ENCODE assay signal across 14 cellular contexts in the genomic region with DNA sequence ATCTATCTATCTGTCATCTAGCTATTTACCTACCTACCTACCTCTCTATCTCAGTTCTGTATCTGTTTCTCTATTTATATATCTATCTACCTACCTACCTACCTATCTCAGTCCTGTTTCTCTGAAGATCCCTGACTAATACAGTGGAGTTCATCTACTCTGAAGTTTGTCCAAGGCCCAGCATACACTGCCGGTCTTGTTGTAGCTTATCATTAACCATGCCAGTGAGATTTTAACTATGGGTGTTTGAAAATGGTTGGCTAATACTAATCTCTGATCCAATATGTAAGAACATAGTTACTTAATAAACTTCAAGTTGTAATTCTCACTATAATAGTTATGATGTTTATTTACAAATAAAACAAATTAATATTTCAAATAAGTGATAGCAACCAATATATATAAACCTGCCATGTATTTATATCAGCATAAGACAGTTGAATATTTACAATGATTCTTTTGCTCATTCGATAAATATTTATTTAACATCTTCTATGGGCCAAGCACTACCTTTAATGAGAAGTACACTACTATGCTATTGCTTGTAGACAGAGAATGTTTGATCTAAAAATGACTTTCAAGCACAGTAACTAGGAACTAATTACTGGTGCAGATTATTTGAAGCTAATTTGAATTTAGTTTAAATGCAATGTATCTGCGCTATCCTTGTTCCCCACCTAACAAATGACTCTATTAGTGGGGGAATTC.
"Had no signal": no experiment of that assay in that cellular context is flagged by ENCODE, and none has a peak within 500 bp of the region (broad histone marks: within the 10 kb centered on the region; RNA-seq: fewer than 3 reads in every experiment).

No MANE protein-coding gene starts in this region.

- H3K4me3 Mint-ChIP-seq: activated CD4-positive, alpha-beta memory T cell treated with anti-CD3 and anti-CD28 coated beads for 36 hours; activated naive CD8-positive, alpha-beta T cell treated with anti-CD3 and anti-CD28 coated beads for 36 hours; neural crest cell had no signal

- ATAC-seq: gastroesophageal sphincter, left cardiac atrium had no signal

- H3K27ac ChIP-seq: gastroesophageal sphincter, skin epidermis, stomach, thoracic aorta had no signal

- H3K9me3 Mint-ChIP-seq: activated CD4-positive, alpha-beta memory T cell treated with anti-CD3 and anti-CD28 coated beads for 36 hours; activated naive CD8-positive, alpha-beta T cell treated with anti-CD3 and anti-CD28 coated beads for 36 hours had no signal

- FAIRE-seq: bronchial epithelial cell had no signal

- H3K27me3 Mint-ChIP-seq: activated CD4-positive, alpha-beta memory T cell treated with anti-CD3 and anti-CD28 coated beads for 36 hours; activated naive CD8-positive, alpha-beta T cell treated with anti-CD3 and anti-CD28 coated beads for 36 hours had no signal

- H3K27ac Mint-ChIP-seq: activated CD4-positive, alpha-beta memory T cell treated with anti-CD3 and anti-CD28 coated beads for 36 hours; activated naive CD8-positive, alpha-beta T cell treated with anti-CD3 and anti-CD28 coated beads for 36 hours had no signal

- H3K36me3 Mint-ChIP-seq: activated CD4-positive, alpha-beta memory T cell treated with anti-CD3 and anti-CD28 coated beads for 36 hours; activated naive CD8-positive, alpha-beta T cell treated with anti-CD3 and anti-CD28 coated beads for 36 hours had no signal

- DNase-seq: activated CD4-positive, alpha-beta memory T cell treated with anti-CD3 and anti-CD28 coated beads for 36 hours; activated CD4-positive, alpha-beta T cell treated with anti-CD3 and anti-CD28 coated beads for 1 hour; activated gamma-delta T cell treated with Interleukin-2 at 50 U/mL for 16 hours; activated naive CD8-positive, alpha-beta T cell treated with anti-CD3 and anti-CD28 coated beads for 36 hours; activated T-cell treated with anti-CD3 and anti-CD28 coated beads, Interleukin-2, amount 50 U/mL, for 48 hours; anterior cingulate cortex; left cardiac atrium; mesendoderm; stomach had no signal

- H3K27me3 ChIP-seq: gastroesophageal sphincter, stomach had no signal

- H3K9me3 ChIP-seq: gastroesophageal sphincter, stomach, thoracic aorta had no signal

- H3K4me1 Mint-ChIP-seq: activated naive CD8-positive, alpha-beta T cell treated with anti-CD3 and anti-CD28 coated beads for 36 hours; neural crest cell had no signal

- H3K4me3 ChIP-seq: gastroesophageal sphincter, skin epidermis, stomach, thoracic aorta had no signal

- H3K4me1 ChIP-seq: gastroesophageal sphincter had no signal

- H3K36me3 ChIP-seq: gastroesophageal sphincter, stomach, thoracic aorta had no signal
